ENCODE assay signal across 1 cellular context in genomic region chr3:169699070-169699469, GRCh38.
TF ChIP-seq lines count a peak whose summit lies in the region.

No MANE protein-coding gene starts in this region.

TF ChIP-seq in IMR-90, 13 proteins besides CTCF, POLR2A, EP300 and RAD21:
- no peak for TF ChIP-seq FOS (IDR thresholded peaks at IDR 0.05; ENCODE audit: low read depth, low read length)
TF ChIP-seq in IMR-90: peak in this region for 0.
